In genomic region chr14:36663404-36664321, GRCh38 we compare ENCODE assay signal across 9 cellular contexts. TPM values are rescaled to one million over a fixed set of nuclear protein-coding genes. Genes with fewer than 3 reads are reported as not detected.
A peak's percentile ranks its signal among the peaks of the same experiment; 100 is the strongest.
DNase-seq lines count a peak whose midpoint lies in the region; TF ChIP-seq lines count a peak whose summit lies in the region.
"Had no signal": no experiment of that assay in that cellular context is flagged by ENCODE, and none has a peak within 500 bp of the region (broad histone marks: within the 10 kb centered on the region; RNA-seq: fewer than 3 reads in every experiment).

No MANE protein-coding gene starts in this region.

- DNase-seq in COLO668 (lab: John Stamatoyannopoulos, UW; ENCODE audit: unreplicated experiment), result peak; percentile 59
- peak; percentile 57 for DNase-seq in NCI-H345 (lab: John Stamatoyannopoulos, UW)
- DNase-seq in epithelial cell of esophagus (ENCODE audit: low read depth), result peak; percentile 51
- no peak for DNase-seq in trophoblast cell
- DNase-seq in midbrain (lab: John Stamatoyannopoulos, UW), result no peak
- no peak for DNase-seq in NAMALWA (ENCODE audit: low spot score)
- DNase-seq in T-helper 9 cell, result no peak
- DNase-seq in NCI-H187 treated with DMSO at 0.1 percent for 48 hours (lab: John Stamatoyannopoulos, UW), result no peak
- DNase-seq: hypothalamus had no signal

- H4K12ac ChIP-seq in trophoblast cell (ENCODE audit: low read depth, low read length), result no peak overlapping the region

- H2BK12ac ChIP-seq in trophoblast cell (ENCODE audit: low read length), result no peak overlapping the region

- no CpG with 5 or more reads among the region's 39 CpGs for WGBS in trophoblast cell (ENCODE audit: extremely low coverage, insufficient coverage, insufficient read length)

- H3K9ac ChIP-seq in trophoblast cell (ENCODE audit: low read length), result no peak overlapping the region

- no peak overlapping the region for H2AK5ac ChIP-seq in trophoblast cell (ENCODE audit: low read length)

- TF ChIP-seq CTCF in epithelial cell of esophagus (IDR thresholded peaks at IDR 0.05; ENCODE audit: insufficient read depth, low read depth, low read length, missing control alignments), result no peak

- H3K9me3 ChIP-seq in trophoblast cell (ENCODE audit: insufficient read depth, low read depth, low read length), result peaks cover 12% of the 10 kb centered on the region

- no peak overlapping the region for H2AFZ ChIP-seq in trophoblast cell (ENCODE audit: insufficient read depth, low read length, poor library complexity)

- H3K4me3 ChIP-seq in epithelial cell of esophagus (ENCODE audit: low read length), result peak overlapping the region; percentile 81
- H3K4me3 ChIP-seq in trophoblast cell (ENCODE audit: low read depth, low read length), result no peak overlapping the region

- no peak overlapping the region for H4K91ac ChIP-seq in trophoblast cell (ENCODE audit: low read depth, low read length)

- H3K14ac ChIP-seq in trophoblast cell (ENCODE audit: low read length), result no peak overlapping the region

- peaks cover 76% of the 10 kb centered on the region for H3K27me3 ChIP-seq in trophoblast cell (ENCODE audit: insufficient read depth, low read length)

- H3K79me2 ChIP-seq in trophoblast cell (ENCODE audit: control insufficient read depth, insufficient read depth, low read length, poor library complexity), result no peaks in the 10 kb centered on the region

- H3K4me1 ChIP-seq in trophoblast cell (ENCODE audit: control insufficient read depth in 1 of 2, insufficient read depth in 2 of 2, low read length in 2 of 2), result peaks cover 24 to 26% of the 10 kb centered on the region in 2 experiments

- H4K8ac ChIP-seq in trophoblast cell (ENCODE audit: low read depth, low read length), result no peak overlapping the region

- no peaks in the 10 kb centered on the region for H3K36me3 ChIP-seq in trophoblast cell (ENCODE audit: control insufficient read depth in 1 of 2, insufficient read depth in 2 of 2, low read length in 2 of 2)

- no peak overlapping the region for H2BK120ac ChIP-seq in trophoblast cell (ENCODE audit: insufficient read depth, low read length, poor library complexity)

- H3K23ac ChIP-seq in trophoblast cell (ENCODE audit: low read length), result no peak overlapping the region

- H3K79me1 ChIP-seq in trophoblast cell (ENCODE audit: low read length), result no peaks in the 10 kb centered on the region

- no peak overlapping the region for H3K4ac ChIP-seq in trophoblast cell (ENCODE audit: low read depth, low read length)

- no peak overlapping the region for H3K27ac ChIP-seq in trophoblast cell (ENCODE audit: low read depth, low read length)

- peak overlapping the region; percentile 82 for H3K4me2 ChIP-seq in trophoblast cell (ENCODE audit: low read length)

- no peak overlapping the region for H2BK5ac ChIP-seq in trophoblast cell (ENCODE audit: low read depth, low read length, poor library complexity)

- no peak overlapping the region for H3K18ac ChIP-seq in trophoblast cell (ENCODE audit: low read length)

RNA-seq across cellular contexts. Expression of gene PAX9, which starts 2.0 kb away (rescaled TPM):
- polyA plus RNA-seq in trophoblast cell (2013), result 0.04 and 0.05 TPM in 2 replicates

Comparison
In these comparisons a context has a peak if more than half of its experiments do, and no peak if none do; other contexts are left out.
1. DNase-seq: peak in COLO668 (single experiment), NCI-H345 (single experiment) and epithelial cell of esophagus (single experiment); none in trophoblast cell (0 of 2), midbrain (single experiment), NAMALWA (single experiment), T-helper 9 cell (single experiment) and NCI-H187 treated with DMSO at 0.1 percent for 48 hours (single experiment).